ENCODE assay signal across 11 cellular contexts in genomic region chr11:68854273-68854958, GRCh38. TPM values are rescaled to one million over a fixed set of nuclear protein-coding genes. Genes with fewer than 3 reads are reported as not detected.
DNase-seq lines count a peak whose midpoint lies in the region; ATAC-seq, FAIRE-seq and TF ChIP-seq lines count a peak whose summit lies in the region.
"Had no signal": no experiment of that assay in that cellular context is flagged by ENCODE, and none has a peak within 500 bp of the region (broad histone marks: within the 10 kb centered on the region; RNA-seq: fewer than 3 reads in every experiment).

No MANE protein-coding gene starts in this region.

- H3K4me2 ChIP-seq in endothelial cell of umbilical vein (ENCODE audit: insufficient read depth, low read length), result peak overlapping the region; percentile 69
- H3K4me2 ChIP-seq: KMS-11 had no signal

- TF ChIP-seq CTCF in endothelial cell of umbilical vein (IDR thresholded peaks at IDR 0.05; ENCODE audit: extremely low read depth in 1 of 2, insufficient read depth in 1 of 2, low read depth in 1 of 2, low read length in 2 of 2) (no peak), type B pancreatic cell (conservative IDR thresholded peaks at IDR 0.05) (no peak), chondrocyte (IDR thresholded peaks at IDR 0.05) (no peak)

- H3K4me1 Mint-ChIP-seq in naive thymus-derived CD4-positive, alpha-beta T cell, result peaks cover 0 to 11% (median 5%) of the 10 kb centered on the region in 7 donors
- H3K4me1 Mint-ChIP-seq in type B pancreatic cell (ENCODE audit: unreplicated experiment) (peaks cover 8% of the 10 kb centered on the region), chondrocyte (ENCODE audit: low read depth) (peaks cover 5% of the 10 kb centered on the region)

- no TSS peak for BruUV-seq in endothelial cell of umbilical vein (replicated peaks; lab: Mats Ljungman, UMichigan)

- peaks cover 0 to 3% (median 0%) of the 10 kb centered on the region in 5 donors for H3K36me3 Mint-ChIP-seq in naive thymus-derived CD4-positive, alpha-beta T cell
- no peaks in the 10 kb centered on the region for H3K36me3 Mint-ChIP-seq in type B pancreatic cell
- peaks cover 3% of the 10 kb centered on the region for H3K36me3 Mint-ChIP-seq in chondrocyte (ENCODE audit: low read depth)

- peak overlapping the region in 2 of 3 experiments; percentile 24 to 37 for H3K4me3 ChIP-seq in endothelial cell of umbilical vein (replicated peaks in 1 of 3; ENCODE audit: insufficient read depth in 1 of 3, low read depth in 1 of 3, low read length in 3 of 3)
- no peak overlapping the region for H3K4me3 ChIP-seq in naive thymus-derived CD4-positive, alpha-beta T cell (ENCODE audit: low read length)

- H3K27me3 ChIP-seq in endothelial cell of umbilical vein (ENCODE audit: control insufficient read depth in 2 of 2, insufficient read depth in 2 of 2, low read length in 2 of 2), result peaks cover 12 to 14% of the 10 kb centered on the region in 2 experiments
- H3K27me3 ChIP-seq in naive thymus-derived CD4-positive, alpha-beta T cell (ENCODE audit: control insufficient read depth in 2 of 2, insufficient read depth in 2 of 2, low read length in 2 of 2), result peaks cover 0 to 6% of the 10 kb centered on the region in 2 donors

- CTCF ChIA-PET in endothelial cell of umbilical vein (lab: Charles Lee), result interaction anchor here (1.0 to 1.5 kb wide), 5 partner anchors 12 to 37 kb away, joined by 3 to 6 read pairs (median 3); no protein-coding TSS in a partner anchor
- CTCF ChIA-PET in naive thymus-derived CD4-positive, alpha-beta T cell (lab: Charles Lee), result interaction anchor here (0.6 kb wide), 1 partner anchor 178 kb away, joined by 3 read pairs; no protein-coding TSS in a partner anchor

- H3K9ac ChIP-seq in endothelial cell of umbilical vein (replicated peaks; ENCODE audit: extremely low read depth, insufficient read depth, low read length), result no peak overlapping the region
- H3K9ac ChIP-seq: KMS-11 had no signal

- H3K79me2 ChIP-seq in endothelial cell of umbilical vein (ENCODE audit: control insufficient read depth, insufficient read depth, low read length), result no peaks in the 10 kb centered on the region

- H3K9me1 ChIP-seq in endothelial cell of umbilical vein (replicated peaks; ENCODE audit: control insufficient read depth, extremely low read depth, insufficient read depth, low read length), result no peaks in the 10 kb centered on the region

- H3K27me3 Mint-ChIP-seq in naive thymus-derived CD4-positive, alpha-beta T cell, result peaks cover 14 to 55% (median 18%) of the 10 kb centered on the region in 5 donors
- H3K27me3 Mint-ChIP-seq in type B pancreatic cell (peaks cover 44% of the 10 kb centered on the region), chondrocyte (ENCODE audit: low read depth) (peaks cover 14% of the 10 kb centered on the region)

- no peak overlapping the region for H3K27ac Mint-ChIP-seq in naive thymus-derived CD4-positive, alpha-beta T cell
- H3K27ac Mint-ChIP-seq in type B pancreatic cell (peak overlapping the region; percentile 43), chondrocyte (ENCODE audit: unreplicated experiment) (no peak overlapping the region)
- H3K27ac Mint-ChIP-seq: activated CD8-positive, alpha-beta T cell treated with anti-CD3 and anti-CD28 coated beads for 36 hours had no signal

- POLR2A ChIA-PET in endothelial cell of umbilical vein (lab: Charles Lee), result no interaction called here
- POLR2A ChIA-PET in naive thymus-derived CD4-positive, alpha-beta T cell (lab: Charles Lee), result no interaction called here

- peaks cover 0 to 1% (median 0%) of the 10 kb centered on the region in 11 donors for H3K9me3 Mint-ChIP-seq in naive thymus-derived CD4-positive, alpha-beta T cell
- no peaks in the 10 kb centered on the region for H3K9me3 Mint-ChIP-seq in type B pancreatic cell
- no peaks in the 10 kb centered on the region for H3K9me3 Mint-ChIP-seq in chondrocyte (ENCODE audit: low read depth)

- DNase-seq in Right ventricle myocardium inferior (ENCODE audit: missing footprints) (no peak), left ventricle myocardium superior (no peak), endothelial cell of umbilical vein (ENCODE audit: low read depth, low spot score) (no peak), type B pancreatic cell (ENCODE audit: extremely low spot score, unreplicated experiment) (no peak), AG20443 (ENCODE audit: low spot score) (no peak), chondrocyte (ENCODE audit: low spot score) (no peak)
- no peak for DNase-seq in naive thymus-derived CD4-positive, alpha-beta T cell
- DNase-seq: NCI-H2227 treated with DMSO at 0.1 percent for 48 hours had no signal

- H3K36me3 ChIP-seq in endothelial cell of umbilical vein (ENCODE audit: control insufficient read depth in 2 of 2, extremely low read depth in 1 of 2, insufficient read depth in 2 of 2, low read length in 2 of 2), result no peaks in the 10 kb centered on the region
- H3K36me3 ChIP-seq in naive thymus-derived CD4-positive, alpha-beta T cell (ENCODE audit: control insufficient read depth in 2 of 3, insufficient read depth in 3 of 3, low read length in 3 of 3), result no peaks in the 10 kb centered on the region

- no peaks in the 10 kb centered on the region for H3K9me3 ChIP-seq in endothelial cell of umbilical vein (replicated peaks; ENCODE audit: control insufficient read depth, insufficient read depth, low read length)
- no peaks in the 10 kb centered on the region for H3K9me3 ChIP-seq in naive thymus-derived CD4-positive, alpha-beta T cell (ENCODE audit: control insufficient read depth in 2 of 3, low read length in 3 of 3)

- intact Hi-C loops in Right ventricle myocardium inferior (cut with DNase I) (no loop called here), left ventricle myocardium superior (cut with micrococcal nuclease) (no loop called here), endothelial cell of umbilical vein (cut with micrococcal nuclease) (loop anchor here (2.0 kb wide), 1 partner anchor 16 kb away; no protein-coding TSS in a partner anchor)
- intact Hi-C loops in naive thymus-derived CD4-positive, alpha-beta T cell (cut with micrococcal nuclease), result loop anchor here in 1 of 2 donors (2.0 kb wide), 1 partner anchor 16 kb away; no protein-coding TSS in a partner anchor

- peak overlapping the region in 8 of 10 donors; percentile 14 to 80 (median 66) for H3K4me3 Mint-ChIP-seq in naive thymus-derived CD4-positive, alpha-beta T cell
- H3K4me3 Mint-ChIP-seq in type B pancreatic cell, result peak overlapping the region; percentile 71
- no peak overlapping the region for H3K4me3 Mint-ChIP-seq in chondrocyte (ENCODE audit: unreplicated experiment)

- dilution Hi-C loops in endothelial cell of umbilical vein (cut with MboI; ENCODE audit: extremely low pct_ligation_motif_present, low sequenced_read_pairs), result no loop called here

- no peaks in the 10 kb centered on the region for H4K20me1 ChIP-seq in endothelial cell of umbilical vein (replicated peaks; ENCODE audit: control insufficient read depth, extremely low read depth, insufficient read depth, low read length)

- no peak for FAIRE-seq in endothelial cell of umbilical vein (lab: Jason Lieb, UNC)

- peaks cover 12% of the 10 kb centered on the region for H3K4me1 ChIP-seq in endothelial cell of umbilical vein (ENCODE audit: control insufficient read depth, extremely low read depth, insufficient read depth, low read length)
- peaks cover 4% of the 10 kb centered on the region in 2 donors for H3K4me1 ChIP-seq in naive thymus-derived CD4-positive, alpha-beta T cell (ENCODE audit: control insufficient read depth in 2 of 2, insufficient read depth in 2 of 2, low read length in 2 of 2)

- peak; percentile 20 for ATAC-seq in Right ventricle myocardium inferior
- no peak for ATAC-seq in left ventricle myocardium superior
- no peak for ATAC-seq in naive thymus-derived CD4-positive, alpha-beta T cell
- ATAC-seq in HG02623 (IDR thresholded peaks at IDR 0.05; ENCODE audit: unreplicated experiment), result no peak

- peak overlapping the region; percentile 97 for H2AFZ ChIP-seq in endothelial cell of umbilical vein (ENCODE audit: low read depth, low read length)

- no peak overlapping the region for H3K27ac ChIP-seq in endothelial cell of umbilical vein (ENCODE audit: insufficient read depth, low read depth, low read length)
- H3K27ac ChIP-seq in naive thymus-derived CD4-positive, alpha-beta T cell (ENCODE audit: low read depth, low read length), result no peak overlapping the region
- H3K27ac ChIP-seq: KMS-11 had no signal

- no peak for TF ChIP-seq POLR2A in endothelial cell of umbilical vein (IDR thresholded peaks at IDR 0.05; ENCODE audit: low read depth, low read length)

RNA-seq across cellular contexts. Expression of gene CPT1A, which starts 12.7 kb away (rescaled TPM):
- total RNA-seq in Right ventricle myocardium inferior (83.3 TPM), left ventricle myocardium superior (81.7 TPM), endothelial cell of umbilical vein (52.1 and 62.1 TPM in 2 replicates), type B pancreatic cell (ENCODE audit: low replicate concordance) (36.1 and 44.1 TPM in 2 replicates), chondrocyte (58.0 to 83.0 TPM (median 58.8 TPM) in 3 replicates)
- polyA plus RNA-seq in endothelial cell of umbilical vein, result 20.1 and 26.3 TPM in 2 replicates
- polyA plus RNA-seq in endothelial cell of umbilical vein (2011; cell fraction: cytosol; rRNA removed), result 24.0 and 26.2 TPM in 2 replicates
- 49.1 and 56.2 TPM in 2 replicates for polyA plus RNA-seq in endothelial cell of umbilical vein (2011; cell fraction: nucleus; rRNA removed)
- polyA plus RNA-seq in endothelial cell of umbilical vein (2012), result 63.5 and 93.4 TPM in 2 replicates
- 70.4 and 92.0 TPM in 2 replicates for polyA minus RNA-seq in endothelial cell of umbilical vein
- polyA minus RNA-seq in endothelial cell of umbilical vein (2011; cell fraction: cytosol; rRNA and poly(A)+ RNA removed), result 72.0 TPM
- 37.5 and 41.8 TPM in 2 replicates for polyA minus RNA-seq in endothelial cell of umbilical vein (2011; cell fraction: nucleus; rRNA and poly(A)+ RNA removed)
- total RNA-seq in naive thymus-derived CD4-positive, alpha-beta T cell, result 10 to 100 TPM; 17.2 to 52.7 (median 20.5) TPM
- polyA plus RNA-seq in naive thymus-derived CD4-positive, alpha-beta T cell, result 1 to 10 TPM; 2.3 to 3.5 TPM

RNA-seq across cellular contexts. Expression of gene MRPL21, which starts 49.2 kb away (rescaled TPM):
- total RNA-seq in Right ventricle myocardium inferior (120 TPM), left ventricle myocardium superior (106 TPM), endothelial cell of umbilical vein (52.2 and 65.1 TPM in 2 replicates), type B pancreatic cell (ENCODE audit: low replicate concordance) (60.2 and 67.0 TPM in 2 replicates), chondrocyte (31.5 to 41.4 TPM (median 36.9 TPM) in 3 replicates)
- polyA plus RNA-seq in endothelial cell of umbilical vein, result 65.5 and 69.1 TPM in 2 replicates
- polyA plus RNA-seq in endothelial cell of umbilical vein (2011; cell fraction: cytosol; rRNA removed), result 65.8 and 68.3 TPM in 2 replicates
- polyA plus RNA-seq in endothelial cell of umbilical vein (2011; cell fraction: nucleus; rRNA removed), result 41.0 and 44.1 TPM in 2 replicates
- 86.5 and 87.5 TPM in 2 replicates for polyA plus RNA-seq in endothelial cell of umbilical vein (2012)
- 30.8 and 46.2 TPM in 2 replicates for polyA minus RNA-seq in endothelial cell of umbilical vein
- 36.0 TPM for polyA minus RNA-seq in endothelial cell of umbilical vein (2011; cell fraction: cytosol; rRNA and poly(A)+ RNA removed)
- polyA minus RNA-seq in endothelial cell of umbilical vein (2011; cell fraction: nucleus; rRNA and poly(A)+ RNA removed), result 20.7 and 23.2 TPM in 2 replicates
- 10 to 100 TPM; 29.6 to 71.1 (median 37.9) TPM for total RNA-seq in naive thymus-derived CD4-positive, alpha-beta T cell
- 100 to 1,000 TPM; 114 to 133 TPM for polyA plus RNA-seq in naive thymus-derived CD4-positive, alpha-beta T cell

RNA-seq across cellular contexts. Expression of gene IGHMBP2, which starts 49.3 kb away (rescaled TPM):
- total RNA-seq in Right ventricle myocardium inferior (13.8 TPM), left ventricle myocardium superior (14.7 TPM), endothelial cell of umbilical vein (23.5 and 25.1 TPM in 2 replicates), type B pancreatic cell (ENCODE audit: low replicate concordance) (23.6 and 28.8 TPM in 2 replicates), chondrocyte (17.4 to 21.4 TPM (median 18.1 TPM) in 3 replicates)
- polyA plus RNA-seq in endothelial cell of umbilical vein, result 10.9 and 12.8 TPM in 2 replicates
- 7.9 and 8.7 TPM in 2 replicates for polyA plus RNA-seq in endothelial cell of umbilical vein (2011; cell fraction: cytosol; rRNA removed)
- polyA plus RNA-seq in endothelial cell of umbilical vein (2011; cell fraction: nucleus; rRNA removed), result 57.3 and 60.2 TPM in 2 replicates
- 11.2 TPM in 2 replicates for polyA plus RNA-seq in endothelial cell of umbilical vein (2012)
- 25.0 and 29.9 TPM in 2 replicates for polyA minus RNA-seq in endothelial cell of umbilical vein
- polyA minus RNA-seq in endothelial cell of umbilical vein (2011; cell fraction: cytosol; rRNA and poly(A)+ RNA removed), result 12.9 TPM
- polyA minus RNA-seq in endothelial cell of umbilical vein (2011; cell fraction: nucleus; rRNA and poly(A)+ RNA removed), result 32.3 and 39.3 TPM in 2 replicates
- total RNA-seq in naive thymus-derived CD4-positive, alpha-beta T cell, result 10 to 100 TPM; 27.5 to 41.4 (median 32.2) TPM
- 10 to 100 TPM in 1 of 2 donors, 1 to 10 TPM in 1; 4.4 to 12.6 TPM for polyA plus RNA-seq in naive thymus-derived CD4-positive, alpha-beta T cell
